ENCODE assay signal across 2 cellular contexts in the genomic region with DNA sequence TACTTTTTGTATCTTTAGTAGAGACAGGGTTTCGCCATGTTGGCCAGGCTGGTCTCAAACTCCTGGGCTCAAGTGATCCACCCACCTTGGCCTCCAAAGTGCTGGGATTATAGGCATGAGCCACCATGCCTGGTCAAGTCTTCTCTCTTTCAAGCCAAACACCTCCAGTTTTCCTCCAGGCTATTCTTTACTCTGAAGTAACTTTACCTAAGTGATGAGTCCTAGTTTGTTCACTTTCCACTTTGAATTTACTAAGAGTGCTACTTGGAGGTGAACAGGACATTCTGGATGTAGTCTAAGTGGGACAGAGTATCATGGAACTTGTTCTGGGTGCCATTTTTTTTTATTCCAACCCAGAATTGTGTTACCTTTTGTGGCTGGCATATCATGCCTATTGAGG. TPM values are rescaled to one million over a fixed set of nuclear protein-coding genes. Genes with fewer than 3 reads are reported as not detected.
"Had no signal": no experiment of that assay in that cellular context is flagged by ENCODE, and none has a peak within 500 bp of the region (broad histone marks: within the 10 kb centered on the region; RNA-seq: fewer than 3 reads in every experiment).

No MANE protein-coding gene starts in this region.

RNA-seq across cellular contexts. Expression of a gene that starts 47.3 kb away (rescaled TPM):
- total RNA-seq: activated CD8-positive, alpha-beta memory T cell treated with anti-CD3 and anti-CD28 coated beads, Interleukin-2, amount 10 ng/mL, durations not matched to agents 7 days and 5 days; T-helper 1 cell treated with Interleukin-12 subunit alpha and Interleukin-12 subunit beta and Interleukin-4 antibody, amounts not matched to agents 30 ng/mL and 1 ng/mL, for 36 hours had no signal
